ENCODE assay signal across 11 cellular contexts in the genomic region with DNA sequence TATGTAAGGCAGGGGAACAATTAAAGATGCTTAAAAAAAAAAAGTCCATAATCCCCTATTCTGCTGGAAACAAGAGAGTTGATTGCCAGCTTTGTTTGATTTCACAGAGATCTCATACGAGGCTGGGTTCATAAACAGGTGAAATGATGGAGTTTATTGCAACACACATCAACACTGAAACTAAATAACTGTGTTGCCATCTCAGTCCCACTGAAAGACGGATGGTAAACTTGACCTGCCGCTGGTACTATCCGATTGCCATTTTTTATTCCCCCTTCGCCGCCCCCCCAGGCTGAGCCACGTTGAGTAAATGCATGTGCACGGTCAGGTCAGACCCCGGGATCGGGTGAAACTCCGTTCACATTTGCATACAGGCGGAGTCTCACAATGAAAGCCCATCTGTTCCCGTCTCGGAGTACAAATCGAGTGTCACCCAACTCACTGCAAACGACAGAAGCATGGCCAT.
A peak's percentile ranks its signal among the peaks of the same experiment; 100 is the strongest.
DNase-seq lines count a peak whose midpoint lies in the region; ATAC-seq, FAIRE-seq and TF ChIP-seq lines count a peak whose summit lies in the region.
"Had no signal": no experiment of that assay in that cellular context is flagged by ENCODE, and none has a peak within 500 bp of the region (broad histone marks: within the 10 kb centered on the region; RNA-seq: fewer than 3 reads in every experiment).

No MANE protein-coding gene starts in this region.

- H3K4me2 ChIP-seq in OCI-LY3 (ENCODE audit: low read length) = peak overlapping the region; percentile 90

- peak overlapping the region; percentile 77 for H3K4me3 ChIP-seq in OCI-LY3 (ENCODE audit: low read length)
- H3K4me3 ChIP-seq in kidney (ENCODE audit: low read length in 2 of 2) = peak overlapping the region in 1 of 2 donors; percentile 43
- no peak overlapping the region for H3K4me3 ChIP-seq in ascending aorta
- H3K4me3 ChIP-seq: upper lobe of left lung had no signal

- DNase-seq in DMS153 treated with DMSO at 0.1 percent for 48 hours (lab: John Stamatoyannopoulos, UW; ENCODE audit: unreplicated experiment) (peak; percentile 66), NCI-H1694 treated with DMSO at 0.1 percent for 48 hours (lab: John Stamatoyannopoulos, UW) (peak; percentile 49), kidney (peak; percentile 71), iPS-NIHi7 (ENCODE audit: extremely low spot score) (no peak), ascending aorta (ENCODE audit: low spot score in 2 of 2) (no peak), glomerular visceral epithelial cell (ENCODE audit: extremely low spot score) (no peak)
- DNase-seq: activated CD4-positive, alpha-beta T cell treated with anti-CD3 and anti-CD28 coated beads for 48 hours; upper lobe of left lung had no signal

- H3K4me1 ChIP-seq in OCI-LY3 (ENCODE audit: low read length) = peaks cover 49% of the 10 kb centered on the region
- H3K4me1 ChIP-seq in kidney (ENCODE audit: control insufficient read depth in 1 of 2, insufficient read depth in 1 of 2, low read depth in 1 of 2, low read length in 2 of 2) = no peaks in the 10 kb centered on the region
- no peaks in the 10 kb centered on the region for H3K4me1 ChIP-seq in ascending aorta
- H3K4me1 ChIP-seq: upper lobe of left lung had no signal

- H3K9ac ChIP-seq in OCI-LY3 (ENCODE audit: low read length) = peak overlapping the region; percentile 21; the same call in 1 of the 2 replicates
- no peak overlapping the region for H3K9ac ChIP-seq in kidney (ENCODE audit: low read length in 2 of 2)

- no peak overlapping the region for H3K27ac ChIP-seq in OCI-LY3 (ENCODE audit: low read length)
- no peak overlapping the region for H3K27ac ChIP-seq in kidney (ENCODE audit: low read depth in 2 of 2, low read length in 2 of 2)
- H3K27ac ChIP-seq in ascending aorta = no peak overlapping the region
- H3K27ac ChIP-seq: epithelial cell of prostate, upper lobe of left lung had no signal

- H3K36me3 ChIP-seq in OCI-LY3 (replicated peaks; ENCODE audit: low read depth, low read length) (no peaks in the 10 kb centered on the region), kidney (ENCODE audit: control insufficient read depth in 1 of 2, insufficient read depth in 2 of 2, low read length in 2 of 2) (no peaks in the 10 kb centered on the region), ascending aorta (no peaks in the 10 kb centered on the region)
- H3K36me3 ChIP-seq: upper lobe of left lung had no signal

- no peaks in the 10 kb centered on the region for H4K20me1 ChIP-seq in OCI-LY3 (ENCODE audit: insufficient read depth, low read length)

- no peaks in the 10 kb centered on the region for H3K79me2 ChIP-seq in OCI-LY3 (ENCODE audit: low read length)

- intact Hi-C loops in kidney (cut with DNase I) = no loop called here
- intact Hi-C loops in ascending aorta (cut with DNase I) = loop anchor here (10.0 kb wide), 1 partner anchor 684 kb away; the partner anchor contains the start of gene IGF2BP1

- no peak for FAIRE-seq in kidney (lab: Jason Lieb, UNC)

- no peak for TF ChIP-seq CTCF in OCI-LY3 (IDR thresholded peaks at IDR 0.05; ENCODE audit: low read depth, low read length)
- TF ChIP-seq CTCF in kidney (IDR thresholded peaks at IDR 0.05; ENCODE audit: borderline replicate concordance, extremely low read depth, insufficient read depth) = no peak
- no peak for TF ChIP-seq CTCF in ascending aorta (IDR thresholded peaks at IDR 0.05)

- H3K27me3 ChIP-seq in OCI-LY3 (ENCODE audit: low read depth, low read length) (peaks cover 8% of the 10 kb centered on the region), ascending aorta (peaks cover 7% of the 10 kb centered on the region)

- no peak for ATAC-seq in HG03457 (IDR thresholded peaks at IDR 0.05; ENCODE audit: unreplicated experiment)

- H3K9me3 ChIP-seq in OCI-LY3 (ENCODE audit: insufficient read depth, low read length) (no peaks in the 10 kb centered on the region), kidney (ENCODE audit: control insufficient read depth in 1 of 2, low read length in 2 of 2) (no peaks in the 10 kb centered on the region), ascending aorta (no peaks in the 10 kb centered on the region)
- H3K9me3 ChIP-seq: upper lobe of left lung had no signal

- peak overlapping the region; percentile 73 for H2AFZ ChIP-seq in OCI-LY3 (ENCODE audit: low read depth, low read length)

Comparison
In these comparisons a context has a peak if more than half of its experiments do, and no peak if none do; other contexts are left out.
1. DNase-seq: peak in DMS153 treated with DMSO at 0.1 percent for 48 hours (single experiment), NCI-H1694 treated with DMSO at 0.1 percent for 48 hours (single experiment) and kidney (single experiment); none in iPS-NIHi7 (single experiment), ascending aorta (0 of 2) and glomerular visceral epithelial cell (single experiment).